ENCODE assay signal across 9 cellular contexts in genomic region chr10:4121531-4122380, GRCh38.
DNase-seq lines count a peak whose midpoint lies in the region; ATAC-seq and TF ChIP-seq lines count a peak whose summit lies in the region.
"Had no signal": no experiment of that assay in that cellular context is flagged by ENCODE, and none has a peak within 500 bp of the region (broad histone marks: within the 10 kb centered on the region; RNA-seq: fewer than 3 reads in every experiment).

No MANE protein-coding gene starts in this region.

- intact Hi-C loops in Right ventricle myocardium superior (cut with DNase I) (no loop called here), cardiac septum (cut with DNase I) (no loop called here)

- peak overlapping the region in 1 of 2 donors; percentile 56 for H3K27ac ChIP-seq in thoracic aorta

- peak; percentile 90 for ATAC-seq in Right ventricle myocardium superior (ENCODE audit: poor library complexity)
- ATAC-seq in HG02970 (IDR thresholded peaks at IDR 0.05; ENCODE audit: low FRiP score, unreplicated experiment), result peak; percentile 56
- peak; percentile 82 for ATAC-seq in activated T-helper 17 cell treated with anti-CD3 and anti-CD28 coated beads, Interleukin-2, amount 50 U/mL, for 72 hours (replicated peaks)
- no peak for ATAC-seq in thoracic aorta (ENCODE audit: insufficient number of reproducible peaks, low FRiP score, low read depth)

- no peaks in the 10 kb centered on the region for H3K4me1 ChIP-seq in thoracic aorta (ENCODE audit: control insufficient read depth in 1 of 2, low read depth in 2 of 2)

- no peaks in the 10 kb centered on the region for H3K9me3 ChIP-seq in thoracic aorta

- TF ChIP-seq CTCF in thoracic aorta (IDR thresholded peaks at IDR 0.05), result no peak

- H3K36me3 Mint-ChIP-seq in activated T-helper 17 cell treated with anti-CD3 and anti-CD28 coated beads, Interleukin-2, amount 50 U/mL, for 72 hours (ENCODE audit: low read depth), result no peaks in the 10 kb centered on the region

- H3K4me3 ChIP-seq in thoracic aorta, result peak overlapping the region; percentile 17

- H3K4me3 Mint-ChIP-seq in activated T-helper 17 cell treated with anti-CD3 and anti-CD28 coated beads, Interleukin-2, amount 50 U/mL, for 72 hours, result peak overlapping the region; percentile 72

- peaks cover 2% of the 10 kb centered on the region for H3K9me3 Mint-ChIP-seq in activated T-helper 17 cell treated with anti-CD3 and anti-CD28 coated beads, Interleukin-2, amount 50 U/mL, for 72 hours

- H3K36me3 ChIP-seq in thoracic aorta, result no peaks in the 10 kb centered on the region

- peaks cover 11% of the 10 kb centered on the region for H3K4me1 Mint-ChIP-seq in activated T-helper 17 cell treated with anti-CD3 and anti-CD28 coated beads, Interleukin-2, amount 50 U/mL, for 72 hours

- no peaks in the 10 kb centered on the region for H3K27me3 ChIP-seq in thoracic aorta (replicated peaks; ENCODE audit: insufficient read depth)

- DNase-seq in Right ventricle myocardium superior, result peak; percentile 45
- no peak for DNase-seq in cardiac septum (ENCODE audit: low spot score)
- no peak for DNase-seq in thoracic aorta (ENCODE audit: low spot score)
- DNase-seq in NCI-H1417 treated with DMSO at 0.1 percent for 48 hours (lab: John Stamatoyannopoulos, UW), result no peak
- DNase-seq in AG08396 (ENCODE audit: low spot score), result no peak
- no peak for DNase-seq in GM19238 (ENCODE audit: insufficient read length, low spot score)
- DNase-seq: stimulated activated CD4-positive, alpha-beta T cell treated with anti-CD3 and anti-CD28 coated beads, Interleukin-12 subunit alpha, Interleukin-12 subunit beta, amount 100 ng/mL, for 4 hours had no signal

- no peaks in the 10 kb centered on the region for H3K27me3 Mint-ChIP-seq in activated T-helper 17 cell treated with anti-CD3 and anti-CD28 coated beads, Interleukin-2, amount 50 U/mL, for 72 hours

- H3K27ac Mint-ChIP-seq in activated T-helper 17 cell treated with anti-CD3 and anti-CD28 coated beads, Interleukin-2, amount 50 U/mL, for 72 hours, result peak overlapping the region; percentile 62
